ENCODE assay signal across 24 cellular contexts in genomic region chr10:28496481-28496961, GRCh38. TPM values are rescaled to one million over a fixed set of nuclear protein-coding genes. Genes with fewer than 3 reads are reported as not detected.
DNase-seq lines count a peak whose midpoint lies in the region; ATAC-seq and TF ChIP-seq lines count a peak whose summit lies in the region.
"Had no signal": no experiment of that assay in that cellular context is flagged by ENCODE, and none has a peak within 500 bp of the region (broad histone marks: within the 10 kb centered on the region; RNA-seq: fewer than 3 reads in every experiment).

No MANE protein-coding gene starts in this region.

- no peaks in the 10 kb centered on the region for H3K9me3 ChIP-seq in SK-N-SH
- H3K9me3 ChIP-seq: A549, BE2C, gastroesophageal sphincter, transverse colon had no signal

- no peak for TF ChIP-seq RAD21 in SK-N-SH (IDR thresholded peaks at IDR 0.05; ENCODE audit: low read length)

- peak overlapping the region; percentile 63 for H3K27ac ChIP-seq in VCaP
- no peak overlapping the region for H3K27ac ChIP-seq in SK-N-SH (ENCODE audit: low read depth in 2 of 2, low read length in 1 of 2)
- H3K27ac ChIP-seq: A549, gastroesophageal sphincter, transverse colon had no signal

- peak overlapping the region; percentile 53 for H3K27ac Mint-ChIP-seq in type B pancreatic cell
- H3K27ac Mint-ChIP-seq: activated CD8-positive, alpha-beta memory T cell treated with anti-CD3 and anti-CD28 coated beads, Interleukin-2, amount 10 ng/mL, durations not matched to agents 7 days and 5 days; activated naive CD8-positive, alpha-beta T cell; memory B cell; T-cell had no signal

- H3K36me3 ChIP-seq in SK-N-SH (replicated peaks in 1 of 2; ENCODE audit: control insufficient read depth in 1 of 2, insufficient read depth in 2 of 2, low read length in 1 of 2), result no peaks in the 10 kb centered on the region
- H3K36me3 ChIP-seq: BE2C, gastroesophageal sphincter, transverse colon had no signal

- no peak overlapping the region for H3K4me3 ChIP-seq in SK-N-SH (ENCODE audit: low read depth in 2 of 2, low read length in 1 of 2)
- H3K4me3 ChIP-seq: A549, gastroesophageal sphincter, transverse colon had no signal

- ATAC-seq in Right ventricle myocardium superior (ENCODE audit: poor library complexity) (peak; percentile 71), HG03378 (IDR thresholded peaks at IDR 0.05; ENCODE audit: unreplicated experiment) (no peak)
- ATAC-seq: A549; activated CD8-positive, alpha-beta memory T cell treated with anti-CD3 and anti-CD28 coated beads, Interleukin-2, amount 10 ng/mL, durations not matched to agents 7 days and 5 days; effector memory CD8-positive, alpha-beta T cell; gastroesophageal sphincter; T-cell had no signal

- H3K4me1 ChIP-seq in SK-N-SH (ENCODE audit: control insufficient read depth in 1 of 2, insufficient read depth in 2 of 2, low read depth in 1 of 2, low read length in 1 of 2), result peaks cover 0 to 2% of the 10 kb centered on the region in 2 experiments; a peak in 2 of 4 replicates
- H3K4me1 ChIP-seq: A549, BE2C, gastroesophageal sphincter, transverse colon had no signal

- TF ChIP-seq EP300 in SK-N-SH (IDR thresholded peaks at IDR 0.05; ENCODE audit: borderline replicate concordance in 1 of 2, low read depth in 1 of 2, low read length in 1 of 2), result no peak

- H4K20me1 ChIP-seq in SK-N-SH (ENCODE audit: insufficient read depth), result no peaks in the 10 kb centered on the region

- DNase-seq in Right ventricle myocardium superior, result no peak
- no peak for DNase-seq in cardiac septum (ENCODE audit: low spot score)
- DNase-seq in kidney tubule cell (ENCODE audit: low spot score), result peak; percentile 13
- no peak for DNase-seq in type B pancreatic cell (ENCODE audit: extremely low spot score, unreplicated experiment)
- DNase-seq in GM10248 (ENCODE audit: extremely low spot score), result no peak
- no peak for DNase-seq in SK-N-SH
- DNase-seq: activated CD4-positive, alpha-beta T cell treated with anti-CD3 and anti-CD28 coated beads for 48 hours; activated CD8-positive, alpha-beta memory T cell treated with anti-CD3 and anti-CD28 coated beads, Interleukin-2, amount 10 ng/mL, durations not matched to agents 7 days and 5 days; BE2C; Calu3; effector memory CD8-positive, alpha-beta T cell; MV-4-11; naive B cell; NCI-H1694 treated with DMSO at 0.1 percent for 48 hours; NCI-H748 treated with DMSO at 0.1 percent for 48 hours; SHP77; T-cell; transverse colon had no signal

- WGBS in SK-N-SH (ENCODE audit: low lambda C conversion rate), result 40% methylated on average over 2 of the region's 2 CpGs

- H3K4me2 ChIP-seq in SK-N-SH, result no peak overlapping the region
- H3K4me2 ChIP-seq: A549 had no signal

- no peak overlapping the region for H3K9ac ChIP-seq in SK-N-SH

- CTCF ChIA-PET in GM10248 (lab: Yijun Ruan, JAX) (interaction anchor here (0.9 kb wide), 1 partner anchor 11 kb away, joined by 3 read pairs; no protein-coding TSS in a partner anchor), SK-N-SH (lab: Yijun Ruan, JAX) (interaction anchor here (1.4 kb wide), 1 partner anchor 15 kb away, joined by 3 read pairs; no protein-coding TSS in a partner anchor)

- H3K9me3 Mint-ChIP-seq in type B pancreatic cell, result no peaks in the 10 kb centered on the region
- H3K9me3 Mint-ChIP-seq: effector memory CD8-positive, alpha-beta T cell; memory B cell; naive B cell; T-cell had no signal

- intact Hi-C loops in Right ventricle myocardium superior (cut with DNase I), result no loop called here
- intact Hi-C loops in cardiac septum (cut with DNase I), result no loop called here

- H3K27me3 ChIP-seq in SK-N-SH (ENCODE audit: insufficient read depth), result no peaks in the 10 kb centered on the region
- H3K27me3 ChIP-seq: BE2C, gastroesophageal sphincter, transverse colon had no signal

- no peak for TF ChIP-seq CTCF in VCaP (conservative IDR thresholded peaks at IDR 0.05)
- TF ChIP-seq CTCF in type B pancreatic cell (conservative IDR thresholded peaks at IDR 0.05), result no peak
- no peak for TF ChIP-seq CTCF in GM10248 (IDR thresholded peaks at IDR 0.05; ENCODE audit: control extremely low read depth, extremely low read depth, low read depth, missing control alignments)
- TF ChIP-seq CTCF in SK-N-SH (IDR thresholded peaks at IDR 0.05), result no peak

- no peak overlapping the region for H2AFZ ChIP-seq in SK-N-SH (ENCODE audit: low read depth)

- H3K27me3 Mint-ChIP-seq in type B pancreatic cell, result no peaks in the 10 kb centered on the region
- H3K27me3 Mint-ChIP-seq: activated CD8-positive, alpha-beta memory T cell treated with anti-CD3 and anti-CD28 coated beads, Interleukin-2, amount 10 ng/mL, durations not matched to agents 7 days and 5 days had no signal

- POLR2A ChIA-PET in GM10248 (lab: Yijun Ruan, JAX), result no interaction called here
- POLR2A ChIA-PET in SK-N-SH (lab: Yijun Ruan, JAX), result no interaction called here

- H3F3A ChIP-seq in SK-N-SH (replicated peaks; ENCODE audit: insufficient read depth), result no peaks in the 10 kb centered on the region

- H3K4me1 Mint-ChIP-seq in type B pancreatic cell (ENCODE audit: unreplicated experiment), result peaks cover 10% of the 10 kb centered on the region
- H3K4me1 Mint-ChIP-seq: activated CD8-positive, alpha-beta memory T cell treated with anti-CD3 and anti-CD28 coated beads, Interleukin-2, amount 10 ng/mL, durations not matched to agents 7 days and 5 days; memory B cell; T-cell had no signal

- H3K79me2 ChIP-seq in SK-N-SH (ENCODE audit: insufficient read depth), result no peaks in the 10 kb centered on the region

- peak overlapping the region; percentile 54 for H3K4me3 Mint-ChIP-seq in type B pancreatic cell
- H3K4me3 Mint-ChIP-seq: activated CD8-positive, alpha-beta memory T cell treated with anti-CD3 and anti-CD28 coated beads, Interleukin-2, amount 10 ng/mL, durations not matched to agents 7 days and 5 days; activated naive CD8-positive, alpha-beta T cell; effector memory CD8-positive, alpha-beta T cell; memory B cell; naive B cell; T-cell had no signal

- no peaks in the 10 kb centered on the region for H3K36me3 Mint-ChIP-seq in type B pancreatic cell
- H3K36me3 Mint-ChIP-seq: activated CD8-positive, alpha-beta memory T cell treated with anti-CD3 and anti-CD28 coated beads, Interleukin-2, amount 10 ng/mL, durations not matched to agents 7 days and 5 days; activated naive CD8-positive, alpha-beta T cell; memory B cell; naive B cell; T-cell had no signal

- H3K9me2 ChIP-seq in SK-N-SH, result no peaks in the 10 kb centered on the region

TF ChIP-seq in SK-N-SH, 30 proteins besides CTCF, POLR2A, EP300 and RAD21:
- TF ChIP-seq REST (IDR thresholded peaks at IDR 0.05; ENCODE audit: low read depth, low read length), result no peak
- no peak for TF ChIP-seq GATA2 (CRISPR knock-in tag; IDR thresholded peaks at IDR 0.05)
- no peak for TF ChIP-seq GABPA (IDR thresholded peaks at IDR 0.05; ENCODE audit: low read depth)
- no peak for TF ChIP-seq TEAD4 (IDR thresholded peaks at IDR 0.05; ENCODE audit: borderline replicate concordance, insufficient read depth)
- no peak for TF ChIP-seq IRF3 (IDR thresholded peaks at IDR 0.05; ENCODE audit: low read depth, low read length)

RNA-seq across cellular contexts. Expression of gene WAC, which starts 36.4 kb away (rescaled TPM):
- 92.9 TPM for total RNA-seq in Right ventricle myocardium superior
- 98.9 TPM for total RNA-seq in cardiac septum
- total RNA-seq in type B pancreatic cell (ENCODE audit: low replicate concordance), result 110 and 115 TPM in 2 replicates
- 31.1 and 38.0 TPM in 2 replicates for polyA plus RNA-seq in SK-N-SH (2012; rRNA removed)
- 39.2 and 40.1 TPM in 2 replicates for polyA plus RNA-seq in SK-N-SH (2012; cell fraction: cytosol; rRNA removed)
- polyA plus RNA-seq in SK-N-SH (2012; cell fraction: nucleus; rRNA removed), result 22.5 and 49.7 TPM in 2 replicates
